ENCODE assay signal across 21 cellular contexts in genomic region chr16:86625029-86625428, GRCh38. TPM values are rescaled to one million over a fixed set of nuclear protein-coding genes. Genes with fewer than 3 reads are reported as not detected.
"Had no signal": no experiment of that assay in that cellular context is flagged by ENCODE, and none has a peak within 500 bp of the region (broad histone marks: within the 10 kb centered on the region; RNA-seq: fewer than 3 reads in every experiment).

No MANE protein-coding gene starts in this region.

- H3K27ac ChIP-seq: body of pancreas, dorsolateral prefrontal cortex, left lung, right lobe of liver, testis, upper lobe of right lung had no signal

- H3K36me3 ChIP-seq: left lung, right lobe of liver, upper lobe of right lung had no signal

- DNase-seq: activated B cell treated with CpG ODN at 0.5 μM for 24 hours; activated CD4-positive, alpha-beta T cell treated with anti-CD3 and anti-CD28 coated beads for 4 hours; activated CD8-positive, alpha-beta T cell treated with anti-CD3 and anti-CD28 coated beads for 36 hours; activated naive CD4-positive, alpha-beta T cell; activated naive CD8-positive, alpha-beta T cell treated with anti-CD3 and anti-CD28 coated beads for 36 hours; activated T-cell treated with anti-CD3 and anti-CD28 coated beads, Interleukin-2, amount 50 U/mL, for 1 hour; amniotic stem cell; body of pancreas; central memory CD4-positive, alpha-beta T cell; dorsolateral prefrontal cortex; head of caudate nucleus; left lung; naive B cell; right lobe of liver; stimulated activated CD4-positive, alpha-beta T cell treated with anti-CD3 and anti-CD28 coated beads, Interleukin-4, amount 100 ng/mL, for 24 hours; testis had no signal

- H3K4me3 ChIP-seq: body of pancreas, dorsolateral prefrontal cortex, left lung, right lobe of liver, testis, upper lobe of right lung had no signal

- H3K27me3 ChIP-seq: body of pancreas, right lobe of liver, testis, upper lobe of right lung had no signal

- ATAC-seq: activated CD8-positive, alpha-beta T cell treated with anti-CD3 and anti-CD28 coated beads for 36 hours; activated T-helper 17 cell treated with anti-CD3 and anti-CD28 coated beads, Interleukin-2, amount 50 U/mL, for 72 hours; body of pancreas; left lung; right lobe of liver; stimulated activated memory B cell treated with anti-CD40 and anti-IgM and Interleukin-4, amounts not matched to agents 10 μg/mL and 1 μg/mL and 100 μg/mL, for 72 hours; upper lobe of right lung had no signal

- H3K9me3 ChIP-seq: body of pancreas, left lung, right lobe of liver, testis, upper lobe of right lung had no signal

- H3K4me1 ChIP-seq: body of pancreas, left lung, right lobe of liver, testis, upper lobe of right lung had no signal

RNA-seq across cellular contexts. Expression of gene FOXL1, which starts 46.7 kb away (rescaled TPM):
- total RNA-seq: activated B cell treated with CpG ODN at 0.5 μM for 24 hours; activated CD8-positive, alpha-beta T cell treated with anti-CD3 and anti-CD28 coated beads for 36 hours; activated naive CD8-positive, alpha-beta T cell treated with anti-CD3 and anti-CD28 coated beads for 36 hours; activated T-helper 17 cell treated with anti-CD3 and anti-CD28 coated beads, Interleukin-2, amount 50 U/mL, for 72 hours; mononuclear cell had no signal

RNA-seq across cellular contexts. Expression of gene FOXC2, which starts 58.4 kb away (rescaled TPM):
- total RNA-seq: activated B cell treated with CpG ODN at 0.5 μM for 24 hours; activated CD8-positive, alpha-beta T cell treated with anti-CD3 and anti-CD28 coated beads for 36 hours; activated naive CD8-positive, alpha-beta T cell treated with anti-CD3 and anti-CD28 coated beads for 36 hours; activated T-helper 17 cell treated with anti-CD3 and anti-CD28 coated beads, Interleukin-2, amount 50 U/mL, for 72 hours; mononuclear cell; neural crest cell had no signal
